8 cellular contexts compared by ENCODE assay signal in genomic region chr6:125301435-125302391, GRCh38. TPM values are rescaled to one million over a fixed set of nuclear protein-coding genes. Genes with fewer than 3 reads are reported as not detected.
A peak's percentile ranks its signal among the peaks of the same experiment; 100 is the strongest.
DNase-seq lines count a peak whose midpoint lies in the region; ATAC-seq and TF ChIP-seq lines count a peak whose summit lies in the region.

HDDC2 (minus strand) TSS chr6:125301967; CDS start chr6:125301932, 35 bp downstream.

- peak within 1 kb of the TSS; percentile 81 for H3K4me3 Mint-ChIP-seq in activated CD4-positive, alpha-beta memory T cell treated with anti-CD3 and anti-CD28 coated beads, Interleukin-2, amount 10 ng/mL, durations not matched to agents 7 days and 5 days
- H3K4me3 Mint-ChIP-seq in effector memory CD8-positive, alpha-beta T cell = peak within 1 kb of the TSS; percentile 75 to 92

- DNase-seq in AG09309 (ENCODE audit: low read depth) = no peak
- peak; percentile 81 for DNase-seq in NCI-H748 (lab: John Stamatoyannopoulos, UW; ENCODE audit: unreplicated experiment)
- DNase-seq in activated CD4-positive, alpha-beta memory T cell treated with anti-CD3 and anti-CD28 coated beads, Interleukin-2, amount 10 ng/mL, durations not matched to agents 7 days and 5 days = peak; percentile 60
- peak; percentile 10 to 23 (median 21) for DNase-seq in effector memory CD8-positive, alpha-beta T cell
- DNase-seq in medulla oblongata (ENCODE audit: extremely low spot score) = peak; percentile 56
- DNase-seq in stimulated activated CD8-positive, alpha-beta memory T cell treated with anti-CD3 and anti-CD28 coated beads, Interleukin-15, amount 100 ng/mL, for 1 hour (ENCODE audit: low read depth) = peak; percentile 12

- POLR2A ChIA-PET in activated CD4-positive, alpha-beta memory T cell treated with anti-CD3 and anti-CD28 coated beads, Interleukin-2, amount 10 ng/mL, durations not matched to agents 7 days and 5 days (lab: Charles Lee) = interaction anchor here (0.6 to 2.9 kb wide), 12 partner anchors 9 to 685 kb away, joined by 3 to 15 read pairs (median 4); partner anchors contain the start of genes NCOA7 and TRMT11

- ATAC-seq in GM18861 (IDR thresholded peaks at IDR 0.05; ENCODE audit: unreplicated experiment) (peak; percentile 81), HG03060 (IDR thresholded peaks at IDR 0.05; ENCODE audit: low read depth, unreplicated experiment) (peak; percentile 44)
- peak; percentile 53 for ATAC-seq in effector memory CD8-positive, alpha-beta T cell (replicated peaks)

- no peaks in the 10 kb centered on the region for H3K9me3 Mint-ChIP-seq in activated CD4-positive, alpha-beta memory T cell treated with anti-CD3 and anti-CD28 coated beads, Interleukin-2, amount 10 ng/mL, durations not matched to agents 7 days and 5 days
- H3K9me3 Mint-ChIP-seq in effector memory CD8-positive, alpha-beta T cell = no peaks in the 10 kb centered on the region

- H3K27ac Mint-ChIP-seq in activated CD4-positive, alpha-beta memory T cell treated with anti-CD3 and anti-CD28 coated beads, Interleukin-2, amount 10 ng/mL, durations not matched to agents 7 days and 5 days = peak within 1 kb of the TSS; percentile 84
- H3K27ac Mint-ChIP-seq in effector memory CD8-positive, alpha-beta T cell = peak within 1 kb of the TSS; percentile 65 to 96

- peak within 1 kb of the TSS; percentile 61 for H3K4me3 ChIP-seq in AG09309 (ENCODE audit: control insufficient read depth, low read depth, low read length)

- H3K4me1 Mint-ChIP-seq in activated CD4-positive, alpha-beta memory T cell treated with anti-CD3 and anti-CD28 coated beads, Interleukin-2, amount 10 ng/mL, durations not matched to agents 7 days and 5 days = peaks cover 41% of the 10 kb centered on the region
- H3K4me1 Mint-ChIP-seq in effector memory CD8-positive, alpha-beta T cell (ENCODE audit: low read depth in 2 of 2) = peaks cover 44 to 55% of the 10 kb centered on the region in 2 donors

- no peak for TF ChIP-seq CTCF in AG09309 (IDR thresholded peaks at IDR 0.05; ENCODE audit: control insufficient read depth, insufficient read depth, low read depth, low read length, missing control alignments)

- CTCF ChIA-PET in activated CD4-positive, alpha-beta memory T cell treated with anti-CD3 and anti-CD28 coated beads, Interleukin-2, amount 10 ng/mL, durations not matched to agents 7 days and 5 days (lab: Charles Lee) = interaction anchor here (0.6 to 1.8 kb wide), 7 partner anchors 9 to 673 kb away, joined by 3 to 6 read pairs (median 5); partner anchors contain the start of genes HINT3 and TPD52L1

- H3K27me3 Mint-ChIP-seq in activated CD4-positive, alpha-beta memory T cell treated with anti-CD3 and anti-CD28 coated beads, Interleukin-2, amount 10 ng/mL, durations not matched to agents 7 days and 5 days = peaks cover 20% of the 10 kb centered on the region
- peaks cover 18 to 20% of the 10 kb centered on the region in 2 donors for H3K27me3 Mint-ChIP-seq in effector memory CD8-positive, alpha-beta T cell

- H3K36me3 Mint-ChIP-seq in activated CD4-positive, alpha-beta memory T cell treated with anti-CD3 and anti-CD28 coated beads, Interleukin-2, amount 10 ng/mL, durations not matched to agents 7 days and 5 days (ENCODE audit: low read depth) = peaks cover 32% of the 10 kb centered on the region
- H3K36me3 Mint-ChIP-seq in effector memory CD8-positive, alpha-beta T cell (ENCODE audit: insufficient read depth) = peaks cover 24% of the 10 kb centered on the region

RNA-seq across cellular contexts. Expression of gene HDDC2, which starts in this region (rescaled TPM):
- total RNA-seq in activated CD4-positive, alpha-beta memory T cell treated with anti-CD3 and anti-CD28 coated beads, Interleukin-2, amount 10 ng/mL, durations not matched to agents 7 days and 5 days = 10 to 100 TPM; 47.3 to 50.0 TPM
